ENCODE assay signal across 22 cellular contexts in genomic region chr6:43038727-43039126, GRCh38. TPM values are rescaled to one million over a fixed set of nuclear protein-coding genes. Genes with fewer than 3 reads are reported as not detected.
DNase-seq lines count a peak whose midpoint lies in the region; ATAC-seq, FAIRE-seq and TF ChIP-seq lines count a peak whose summit lies in the region.
"Had no signal": no experiment of that assay in that cellular context is flagged by ENCODE, and none has a peak within 500 bp of the region (broad histone marks: within the 10 kb centered on the region; RNA-seq: fewer than 3 reads in every experiment).

No MANE protein-coding gene starts in this region.

- H4K20me1 ChIP-seq in H9 (ENCODE audit: control insufficient read depth, insufficient read depth, insufficient read length): no peaks in the 10 kb centered on the region
- peaks cover 11% of the 10 kb centered on the region for H4K20me1 ChIP-seq in neural progenitor cell (ENCODE audit: low read depth)

- no peak overlapping the region for H3K23ac ChIP-seq in H9 (ENCODE audit: insufficient read length, low read depth, low read length)

- H4K5ac ChIP-seq in H9 (ENCODE audit: insufficient read length, low read depth, low read length): no peak overlapping the region

- no peaks in the 10 kb centered on the region for H3K36me3 ChIP-seq in neural progenitor cell

- no peak overlapping the region for H3K14ac ChIP-seq in H9 (ENCODE audit: insufficient read depth, low read length)

- H3K4me1 Mint-ChIP-seq in activated CD4-positive, alpha-beta T cell treated with anti-CD3 and anti-CD28 coated beads, Interleukin-2, amount 10 ng/mL, durations not matched to agents 7 days and 5 days: no peaks in the 10 kb centered on the region
- peaks cover 3% of the 10 kb centered on the region for H3K4me1 Mint-ChIP-seq in activated CD4-positive, alpha-beta T cell treated with anti-CD3 and anti-CD28 coated beads, Interleukin-2, amount 10 ng/mL, durations not matched to agents 24 days and 14 days
- H3K4me1 Mint-ChIP-seq in H9 (no peaks in the 10 kb centered on the region), neural progenitor cell (peaks cover 7% of the 10 kb centered on the region)
- H3K4me1 Mint-ChIP-seq in activated T-helper 17 cell treated with anti-CD3 and anti-CD28 coated beads, Interleukin-2, amount 50 U/mL, for 72 hours: no peaks in the 10 kb centered on the region
- H3K4me1 Mint-ChIP-seq: CD14-positive monocyte; CD4-positive, alpha-beta memory T cell; GM23338 had no signal

- H2BK20ac ChIP-seq in H9 (ENCODE audit: low read depth, low read length, poor library complexity, severe bottlenecking): no peak overlapping the region

- H2AFZ ChIP-seq in H9 (ENCODE audit: low read length) (no peak overlapping the region), neural progenitor cell (replicated peaks) (no peak overlapping the region)
- H2AFZ ChIP-seq: GM23338 had no signal

- H3T11ph ChIP-seq in H9 (ENCODE audit: low read length): no peak overlapping the region

- TF ChIP-seq CTCF in H9 (conservative IDR thresholded peaks at IDR 0.05): no peak
- no peak for TF ChIP-seq CTCF in neural progenitor cell (IDR thresholded peaks at IDR 0.05)

- H3K27me3 ChIP-seq in H9 (ENCODE audit: insufficient read depth, low read length): no peaks in the 10 kb centered on the region
- no peaks in the 10 kb centered on the region for H3K27me3 ChIP-seq in neural progenitor cell
- H3K27me3 ChIP-seq: BLaER1 had no signal

- no peaks in the 10 kb centered on the region for H3K9me3 Mint-ChIP-seq in activated CD4-positive, alpha-beta T cell treated with anti-CD3 and anti-CD28 coated beads, Interleukin-2, amount 10 ng/mL, durations not matched to agents 7 days and 5 days
- no peaks in the 10 kb centered on the region for H3K9me3 Mint-ChIP-seq in activated CD4-positive, alpha-beta T cell treated with anti-CD3 and anti-CD28 coated beads, Interleukin-2, amount 10 ng/mL, durations not matched to agents 24 days and 14 days
- H3K9me3 Mint-ChIP-seq in H9: no peaks in the 10 kb centered on the region; a peak in 1 of 5 replicates
- H3K9me3 Mint-ChIP-seq in activated T-helper 17 cell treated with anti-CD3 and anti-CD28 coated beads, Interleukin-2, amount 50 U/mL, for 72 hours: no peaks in the 10 kb centered on the region
- no peaks in the 10 kb centered on the region for H3K9me3 Mint-ChIP-seq in neural progenitor cell
- H3K9me3 Mint-ChIP-seq: CD14-positive monocyte; CD4-positive, alpha-beta memory T cell; GM23338; HFFc6 had no signal

- H3K9me3 ChIP-seq in H9 (ENCODE audit: control insufficient read depth, low read depth, low read length) (no peaks in the 10 kb centered on the region), neural progenitor cell (ENCODE audit: low read depth) (no peaks in the 10 kb centered on the region)
- H3K9me3 ChIP-seq: BLaER1 had no signal

- peak overlapping the region; percentile 76 for H3K27ac Mint-ChIP-seq in activated CD4-positive, alpha-beta T cell treated with anti-CD3 and anti-CD28 coated beads, Interleukin-2, amount 10 ng/mL, durations not matched to agents 7 days and 5 days
- H3K27ac Mint-ChIP-seq in activated CD4-positive, alpha-beta T cell treated with anti-CD3 and anti-CD28 coated beads, Interleukin-2, amount 10 ng/mL, durations not matched to agents 24 days and 14 days: no peak overlapping the region
- H3K27ac Mint-ChIP-seq in H9 (no peak overlapping the region; a peak in 2 of 7 replicates), neural progenitor cell (peak overlapping the region; percentile 34)
- peak overlapping the region; percentile 44 for H3K27ac Mint-ChIP-seq in activated T-helper 17 cell treated with anti-CD3 and anti-CD28 coated beads, Interleukin-2, amount 50 U/mL, for 72 hours
- H3K27ac Mint-ChIP-seq: GM23338, HFFc6 had no signal

- H3F3A ChIP-seq in neural progenitor cell (ENCODE audit: low read depth): peaks cover 10% of the 10 kb centered on the region

- H3K36me3 Mint-ChIP-seq in activated CD4-positive, alpha-beta T cell treated with anti-CD3 and anti-CD28 coated beads, Interleukin-2, amount 10 ng/mL, durations not matched to agents 7 days and 5 days (ENCODE audit: low read depth): peaks cover 23% of the 10 kb centered on the region
- H3K36me3 Mint-ChIP-seq in activated CD4-positive, alpha-beta T cell treated with anti-CD3 and anti-CD28 coated beads, Interleukin-2, amount 10 ng/mL, durations not matched to agents 24 days and 14 days (ENCODE audit: low read depth): peaks cover 51% of the 10 kb centered on the region
- H3K36me3 Mint-ChIP-seq in H9 (ENCODE audit: insufficient read depth in 1 of 3, low read depth in 3 of 3) (peaks cover 35 to 84% (median 68%) of the 10 kb centered on the region in 3 experiments), neural progenitor cell (peaks cover 29% of the 10 kb centered on the region)
- peaks cover 76% of the 10 kb centered on the region for H3K36me3 Mint-ChIP-seq in activated T-helper 17 cell treated with anti-CD3 and anti-CD28 coated beads, Interleukin-2, amount 50 U/mL, for 72 hours (ENCODE audit: low read depth)

- intact Hi-C loops in activated CD4-positive, alpha-beta T cell treated with anti-CD3 and anti-CD28 coated beads, Interleukin-2, amount 10 ng/mL, durations not matched to agents 24 days and 14 days (cut with micrococcal nuclease): no loop called here

- H3K27ac ChIP-seq in H9 (ENCODE audit: insufficient read length, low read depth, low read length) (no peak overlapping the region), neural progenitor cell (no peak overlapping the region)
- H3K27ac ChIP-seq: BLaER1 had no signal

- no peak for ATAC-seq in activated T-helper 17 cell treated with anti-CD3 and anti-CD28 coated beads, Interleukin-2, amount 50 U/mL, for 72 hours (replicated peaks)
- ATAC-seq in HG03520 (IDR thresholded peaks at IDR 0.05; ENCODE audit: unreplicated experiment): no peak
- ATAC-seq: GM23338, HCT116 had no signal

- H2BK12ac ChIP-seq in H9 (ENCODE audit: insufficient read length, low read depth, low read length): no peak overlapping the region

- H2BK120ac ChIP-seq in H9 (ENCODE audit: low read depth, low read length, poor library complexity, severe bottlenecking): no peak overlapping the region

- POLR2A ChIA-PET in activated CD4-positive, alpha-beta T cell treated with anti-CD3 and anti-CD28 coated beads, Interleukin-2, amount 10 ng/mL, durations not matched to agents 7 days and 5 days (lab: Charles Lee): no interaction called here

- H3K4me3 ChIP-seq in neural progenitor cell: no peak overlapping the region
- H3K4me3 ChIP-seq: BLaER1, GM23338 had no signal

- no peak overlapping the region for H4K8ac ChIP-seq in H9 (replicated peaks; ENCODE audit: insufficient read length, low read depth, low read length)

- no peak for FAIRE-seq in urothelium cell line (lab: Jason Lieb, UNC)
- FAIRE-seq: GM12892, GM18507, H54, HTR-8/SVneo had no signal

- no peaks in the 10 kb centered on the region for H3K79me2 ChIP-seq in H9 (ENCODE audit: insufficient read depth, low read length)
- no peaks in the 10 kb centered on the region for H3K79me2 ChIP-seq in neural progenitor cell (ENCODE audit: low read depth)

- no peaks in the 10 kb centered on the region for H3K27me3 Mint-ChIP-seq in activated CD4-positive, alpha-beta T cell treated with anti-CD3 and anti-CD28 coated beads, Interleukin-2, amount 10 ng/mL, durations not matched to agents 7 days and 5 days
- H3K27me3 Mint-ChIP-seq in activated CD4-positive, alpha-beta T cell treated with anti-CD3 and anti-CD28 coated beads, Interleukin-2, amount 10 ng/mL, durations not matched to agents 24 days and 14 days: no peaks in the 10 kb centered on the region
- H3K27me3 Mint-ChIP-seq in H9 (ENCODE audit: low read depth) (no peaks in the 10 kb centered on the region; the same call in none of the 2 replicates), neural progenitor cell (ENCODE audit: insufficient read depth, low read depth) (peaks cover 5% of the 10 kb centered on the region)
- H3K27me3 Mint-ChIP-seq in activated T-helper 17 cell treated with anti-CD3 and anti-CD28 coated beads, Interleukin-2, amount 50 U/mL, for 72 hours: no peaks in the 10 kb centered on the region
- H3K27me3 Mint-ChIP-seq: CD4-positive, alpha-beta memory T cell had no signal

- CTCF ChIA-PET in activated CD4-positive, alpha-beta T cell treated with anti-CD3 and anti-CD28 coated beads, Interleukin-2, amount 10 ng/mL, durations not matched to agents 7 days and 5 days (lab: Charles Lee): interaction anchor here (0.9 to 1.7 kb wide), 2 partner anchors 11 to 15 kb away, joined by 5 read pairs; no protein-coding TSS in a partner anchor

- no peaks in the 10 kb centered on the region for H3K4me1 ChIP-seq in H9 (ENCODE audit: insufficient read depth, low read length)
- no peaks in the 10 kb centered on the region for H3K4me1 ChIP-seq in neural progenitor cell
- H3K4me1 ChIP-seq: BLaER1 had no signal

- H2AK5ac ChIP-seq in H9 (ENCODE audit: insufficient read length, low read length): no peak overlapping the region

- no peaks in the 10 kb centered on the region for H3K79me1 ChIP-seq in H9 (ENCODE audit: insufficient read depth, low read depth, low read length, poor library complexity, severe bottlenecking)

- H4K91ac ChIP-seq in H9 (ENCODE audit: insufficient read length, low read depth, low read length): no peak overlapping the region

- H3K4me3 Mint-ChIP-seq in activated CD4-positive, alpha-beta T cell treated with anti-CD3 and anti-CD28 coated beads, Interleukin-2, amount 10 ng/mL, durations not matched to agents 7 days and 5 days: no peak overlapping the region
- H3K4me3 Mint-ChIP-seq in activated CD4-positive, alpha-beta T cell treated with anti-CD3 and anti-CD28 coated beads, Interleukin-2, amount 10 ng/mL, durations not matched to agents 24 days and 14 days: no peak overlapping the region
- no peak overlapping the region; a peak in 1 of 5 replicates for H3K4me3 Mint-ChIP-seq in H9
- no peak overlapping the region for H3K4me3 Mint-ChIP-seq in activated T-helper 17 cell treated with anti-CD3 and anti-CD28 coated beads, Interleukin-2, amount 50 U/mL, for 72 hours
- H3K4me3 Mint-ChIP-seq in neural progenitor cell: no peak overlapping the region
- H3K4me3 Mint-ChIP-seq: CD14-positive monocyte; CD4-positive, alpha-beta memory T cell; GM23338; HFFc6 had no signal

- no peak overlapping the region for H3K9ac ChIP-seq in H9 (ENCODE audit: extremely low read depth, insufficient read length, low read length)
- H3K9ac ChIP-seq in neural progenitor cell: no peak overlapping the region
- H3K9ac ChIP-seq: BLaER1 had no signal

- H3K23me2 ChIP-seq in H9 (ENCODE audit: insufficient read length, low read depth, low read length, poor library complexity, severe bottlenecking): no peaks in the 10 kb centered on the region

- no peak overlapping the region for H3K56ac ChIP-seq in H9 (ENCODE audit: insufficient read length, low read depth, low read length)

- H3K18ac ChIP-seq in H9 (ENCODE audit: insufficient read length, low read depth, low read length): no peak overlapping the region

- no peak for DNase-seq in activated CD4-positive, alpha-beta T cell treated with anti-CD3 and anti-CD28 coated beads, Interleukin-2, amount 10 ng/mL, durations not matched to agents 7 days and 5 days
- DNase-seq in activated CD4-positive, alpha-beta T cell treated with anti-CD3 and anti-CD28 coated beads, Interleukin-2, amount 10 ng/mL, durations not matched to agents 24 days and 14 days: no peak
- DNase-seq in H9 (peak; percentile 18), neural progenitor cell (ENCODE audit: low spot score) (no peak), dermis blood vessel endothelial cell (no peak), urothelium cell line (ENCODE audit: low spot score) (no peak)
- DNase-seq: 8988T; CD4-positive, alpha-beta memory T cell; DMS153; DMS79; GDM1; HFFc6 had no signal

- WGBS in H9 (ENCODE audit: extremely low coverage, insufficient read length, low lambda C conversion rate): no CpG with 5 or more reads among the region's 9 CpGs

- H3K4me2 ChIP-seq in H9 (ENCODE audit: insufficient read depth, insufficient read length, low read length): no peak overlapping the region
- no peak overlapping the region for H3K4me2 ChIP-seq in neural progenitor cell
- H3K4me2 ChIP-seq: BLaER1, GM23338 had no signal

- no peak overlapping the region for H2BK15ac ChIP-seq in H9 (ENCODE audit: low read depth, low read length)

- no peak overlapping the region for H2BK5ac ChIP-seq in H9 (ENCODE audit: insufficient read length, low read length)

- H3K4ac ChIP-seq in H9 (ENCODE audit: low read depth, low read length): no peak overlapping the region

RNA-seq across cellular contexts. Expression of gene CUL7, which starts 14.9 kb away (rescaled TPM):
- total RNA-seq in activated CD4-positive, alpha-beta T cell treated with anti-CD3 and anti-CD28 coated beads, Interleukin-2, amount 10 ng/mL, durations not matched to agents 7 days and 5 days: 10 to 100 TPM in 1 of 2 experiments, 1 to 10 TPM in 1; 9.7 to 11.2 TPM
- 22.6 and 24.7 TPM in 2 replicates for total RNA-seq in activated CD4-positive, alpha-beta T cell treated with anti-CD3 and anti-CD28 coated beads, Interleukin-2, amount 10 ng/mL, durations not matched to agents 24 days and 14 days
- total RNA-seq in H9 (2021) (23.5 and 24.5 TPM in 2 replicates), neural progenitor cell (ENCODE audit: low replicate concordance) (23.1 and 43.7 TPM in 2 replicates), dermis blood vessel endothelial cell (38.9 and 39.5 TPM in 2 replicates)
- 10 to 100 TPM; 11.4 to 22.3 TPM for total RNA-seq in activated T-helper 17 cell treated with anti-CD3 and anti-CD28 coated beads, Interleukin-2, amount 50 U/mL, for 72 hours

RNA-seq across cellular contexts. Expression of gene RRP36, which starts 17.3 kb away (rescaled TPM):
- total RNA-seq in activated CD4-positive, alpha-beta T cell treated with anti-CD3 and anti-CD28 coated beads, Interleukin-2, amount 10 ng/mL, durations not matched to agents 7 days and 5 days: 10 to 100 TPM; 65.3 to 68.4 TPM
- 79.9 and 83.4 TPM in 2 replicates for total RNA-seq in activated CD4-positive, alpha-beta T cell treated with anti-CD3 and anti-CD28 coated beads, Interleukin-2, amount 10 ng/mL, durations not matched to agents 24 days and 14 days
- total RNA-seq in H9 (2021) (117 and 121 TPM in 2 replicates), neural progenitor cell (ENCODE audit: low replicate concordance) (77.8 and 93.3 TPM in 2 replicates), dermis blood vessel endothelial cell (100 and 147 TPM in 2 replicates)
- 10 to 100 TPM; 31.4 to 78.1 TPM for total RNA-seq in activated T-helper 17 cell treated with anti-CD3 and anti-CD28 coated beads, Interleukin-2, amount 50 U/mL, for 72 hours

RNA-seq across cellular contexts. Expression of gene MRPL2, which starts 20.5 kb away (rescaled TPM):
- total RNA-seq in activated CD4-positive, alpha-beta T cell treated with anti-CD3 and anti-CD28 coated beads, Interleukin-2, amount 10 ng/mL, durations not matched to agents 7 days and 5 days: 10 to 100 TPM; 53.9 to 59.3 TPM
- 83.8 and 103 TPM in 2 replicates for total RNA-seq in activated CD4-positive, alpha-beta T cell treated with anti-CD3 and anti-CD28 coated beads, Interleukin-2, amount 10 ng/mL, durations not matched to agents 24 days and 14 days
- total RNA-seq in H9 (2021) (71.9 and 74.4 TPM in 2 replicates), neural progenitor cell (ENCODE audit: low replicate concordance) (20.7 and 31.7 TPM in 2 replicates), dermis blood vessel endothelial cell (18.5 and 19.4 TPM in 2 replicates)
- total RNA-seq in activated T-helper 17 cell treated with anti-CD3 and anti-CD28 coated beads, Interleukin-2, amount 50 U/mL, for 72 hours: 10 to 100 TPM; 65.2 to 67.3 TPM

RNA-seq across cellular contexts. Expression of gene KLC4, which starts 20.7 kb away (rescaled TPM):
- total RNA-seq in activated CD4-positive, alpha-beta T cell treated with anti-CD3 and anti-CD28 coated beads, Interleukin-2, amount 10 ng/mL, durations not matched to agents 7 days and 5 days: 10 to 100 TPM; 12.7 to 17.0 TPM
- total RNA-seq in activated CD4-positive, alpha-beta T cell treated with anti-CD3 and anti-CD28 coated beads, Interleukin-2, amount 10 ng/mL, durations not matched to agents 24 days and 14 days: 9.5 and 10.7 TPM in 2 replicates
- total RNA-seq in H9 (2021) (29.7 TPM in 2 replicates), neural progenitor cell (ENCODE audit: low replicate concordance) (12.6 and 28.2 TPM in 2 replicates), dermis blood vessel endothelial cell (17.3 and 19.9 TPM in 2 replicates)
- total RNA-seq in activated T-helper 17 cell treated with anti-CD3 and anti-CD28 coated beads, Interleukin-2, amount 50 U/mL, for 72 hours: 10 to 100 TPM; 19.7 to 31.4 TPM

RNA-seq across cellular contexts. Expression of gene KLHDC3, which starts 24.7 kb away (rescaled TPM):
- 10 to 100 TPM; 64.7 to 74.2 TPM for total RNA-seq in activated CD4-positive, alpha-beta T cell treated with anti-CD3 and anti-CD28 coated beads, Interleukin-2, amount 10 ng/mL, durations not matched to agents 7 days and 5 days
- total RNA-seq in activated CD4-positive, alpha-beta T cell treated with anti-CD3 and anti-CD28 coated beads, Interleukin-2, amount 10 ng/mL, durations not matched to agents 24 days and 14 days: 73.8 and 77.5 TPM in 2 replicates
- 146 TPM in 2 replicates for total RNA-seq in H9 (2021)
- total RNA-seq in activated T-helper 17 cell treated with anti-CD3 and anti-CD28 coated beads, Interleukin-2, amount 50 U/mL, for 72 hours: 10 to 100 TPM; 64.0 to 65.6 TPM
- total RNA-seq in neural progenitor cell (ENCODE audit: low replicate concordance): 122 and 165 TPM in 2 replicates
- 134 and 173 TPM in 2 replicates for total RNA-seq in dermis blood vessel endothelial cell

Comparison
In these comparisons a context has a peak if more than half of its experiments do, and no peak if none do; other contexts are left out.
1. H3K27ac Mint-ChIP-seq: peak in activated CD4-positive, alpha-beta T cell treated with anti-CD3 and anti-CD28 coated beads, Interleukin-2, amount 10 ng/mL, durations not matched to agents 7 days and 5 days (single experiment), activated T-helper 17 cell treated with anti-CD3 and anti-CD28 coated beads, Interleukin-2, amount 50 U/mL, for 72 hours (single experiment) and neural progenitor cell (single experiment); none in activated CD4-positive, alpha-beta T cell treated with anti-CD3 and anti-CD28 coated beads, Interleukin-2, amount 10 ng/mL, durations not matched to agents 24 days and 14 days (single experiment) and H9 (0 of 3).